18 cellular contexts compared by ENCODE assay signal in genomic region chr2:235618039-235618438, GRCh38.
DNase-seq lines count a peak whose midpoint lies in the region; ATAC-seq and TF ChIP-seq lines count a peak whose summit lies in the region.
"Had no signal": no experiment of that assay in that cellular context is flagged by ENCODE, and none has a peak within 500 bp of the region (broad histone marks: within the 10 kb centered on the region; RNA-seq: fewer than 3 reads in every experiment).

No MANE protein-coding gene starts in this region.

- TF ChIP-seq CTCF in heart left ventricle (IDR thresholded peaks at IDR 0.05) (no peak), astrocyte of the cerebellum (IDR thresholded peaks at IDR 0.05; ENCODE audit: low read depth, low read length, missing control alignments) (no peak), foreskin fibroblast (IDR thresholded peaks at IDR 0.05; ENCODE audit: low read depth, low read length) (no peak), vagina (IDR thresholded peaks at IDR 0.05) (no peak)

- peaks cover 0 to 54% (median 30%) of the 10 kb centered on the region in 12 donors for H3K4me1 ChIP-seq in heart left ventricle
- peaks cover 20% of the 10 kb centered on the region for H3K4me1 ChIP-seq in vagina
- H3K4me1 ChIP-seq: pancreas had no signal

- H3K9me3 ChIP-seq in heart left ventricle (no peaks in the 10 kb centered on the region), vagina (no peaks in the 10 kb centered on the region)
- H3K9me3 ChIP-seq: pancreas, tibial nerve had no signal

- intact Hi-C loops in heart left ventricle (cut with DNase I) (loop anchor here in 1 of 10 donors (5.0 kb wide), 1 partner anchor 44 kb away; no protein-coding TSS in a partner anchor), cardiac septum (cut with DNase I) (no loop called here), vagina (cut with DNase I) (no loop called here)

- H3K36me3 ChIP-seq in heart left ventricle (no peaks in the 10 kb centered on the region), vagina (no peaks in the 10 kb centered on the region)
- H3K36me3 ChIP-seq: pancreas, tibial nerve had no signal

- no peak for TF ChIP-seq POLR2A in heart left ventricle (IDR thresholded peaks at IDR 0.05)
- no peak for TF ChIP-seq POLR2A in vagina (IDR thresholded peaks at IDR 0.05)

- H3K27me3 ChIP-seq in heart left ventricle (no peaks in the 10 kb centered on the region), vagina (no peaks in the 10 kb centered on the region)
- H3K27me3 ChIP-seq: pancreas, tibial nerve had no signal

- H3K27ac ChIP-seq in heart left ventricle: peak overlapping the region in 8 of 12 donors; percentile 11 to 90 (median 60)
- peak overlapping the region; percentile 53 for H3K27ac ChIP-seq in vagina
- H3K27ac ChIP-seq: pancreas had no signal

- in situ Hi-C loops in astrocyte of the cerebellum (cut with HindIII; ENCODE audit: low sequenced_read_pairs): loop anchor here (5.0 kb wide), 1 partner anchor 49 kb away; no protein-coding TSS in a partner anchor

- H3K4me3 ChIP-seq in heart left ventricle (no peak overlapping the region), astrocyte of the cerebellum (ENCODE audit: low read depth, low read length) (no peak overlapping the region), foreskin fibroblast (ENCODE audit: low read depth in 1 of 2, low read length in 2 of 2) (no peak overlapping the region), vagina (no peak overlapping the region)
- H3K4me3 ChIP-seq: GM23338, pancreas, tibial nerve had no signal

- DNase-seq in heart left ventricle: no peak
- no peak for DNase-seq in cardiac septum (ENCODE audit: low spot score)
- DNase-seq in astrocyte of the cerebellum (ENCODE audit: low read depth): peak; percentile 45
- peak; percentile 28 to 55 for DNase-seq in foreskin fibroblast
- DNase-seq in vagina (ENCODE audit: extremely low spot score in 2 of 2): no peak
- DNase-seq in activated T-cell treated with anti-CD3 and anti-CD28 coated beads, Interleukin-2, amount 50 U/mL, for 48 hours: no peak
- DNase-seq: activated CD4-positive, alpha-beta T cell treated with anti-CD3 and anti-CD28 coated beads, Interleukin-2, amount 50 U/mL, for 48 hours; amygdala; Calu3; effector CD8-positive, alpha-beta T cell; glutamatergic neuron; islet precursor cell; NCI-H1105 treated with DMSO at 0.1 percent for 48 hours; pancreas had no signal

- WGBS in heart left ventricle, 4 donors: 76 to 81% (median 79%) methylated on average over 7 of the region's 7 CpGs

- ATAC-seq in heart left ventricle (peak in 1 of 4 donors; percentile 9), HG02973 (IDR thresholded peaks at IDR 0.05; ENCODE audit: unreplicated experiment) (no peak), GM21360 (IDR thresholded peaks at IDR 0.05; ENCODE audit: unreplicated experiment) (no peak)
- ATAC-seq: GM23338, pancreas had no signal

Comparison
In these comparisons a context has a peak if more than half of its experiments do, and no peak if none do; other contexts are left out.
1. DNase-seq: peak in astrocyte of the cerebellum (single experiment) and foreskin fibroblast (2 of 2); none in heart left ventricle (0 of 5), cardiac septum (single experiment), vagina (0 of 2) and activated T-cell treated with anti-CD3 and anti-CD28 coated beads, Interleukin-2, amount 50 U/mL, for 48 hours (0 of 2).